Comparison of ENCODE assay signal across 21 cellular contexts in the genomic region with DNA sequence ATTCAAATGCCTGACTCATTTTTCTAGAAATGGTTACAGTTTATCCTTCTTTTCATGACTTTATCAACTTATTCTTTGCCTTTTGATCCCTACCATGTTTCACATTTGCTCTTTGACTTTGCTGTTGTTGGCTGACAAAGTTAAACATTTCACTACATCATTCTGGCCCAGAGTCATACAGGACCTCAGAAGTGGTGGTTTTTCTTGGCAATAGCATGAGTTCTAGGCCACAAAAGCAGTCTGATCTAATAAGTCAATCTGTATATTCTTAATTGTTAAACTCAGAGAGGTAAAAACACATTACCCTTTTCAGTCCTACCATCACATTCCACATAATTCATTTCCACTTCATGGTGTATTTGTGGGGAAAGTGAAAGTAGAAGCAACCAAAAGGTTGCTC.
DNase-seq lines count a peak whose midpoint lies in the region; ATAC-seq and TF ChIP-seq lines count a peak whose summit lies in the region.
"Had no signal": no experiment of that assay in that cellular context is flagged by ENCODE, and none has a peak within 500 bp of the region (broad histone marks: within the 10 kb centered on the region; RNA-seq: fewer than 3 reads in every experiment).

No MANE protein-coding gene starts in this region.

- TF ChIP-seq CTCF in PC-9 (conservative IDR thresholded peaks at IDR 0.05) = no peak
- TF ChIP-seq CTCF in fibroblast of lung (conservative IDR thresholded peaks at IDR 0.05 in 1 of 2, IDR thresholded peaks at IDR 0.05 in 1 of 2; ENCODE audit: low read depth in 1 of 2, low read length in 2 of 2) = no peak

- H3K79me2 ChIP-seq in PC-9 (ENCODE audit: low read depth) (no peaks in the 10 kb centered on the region), fibroblast of lung (ENCODE audit: control insufficient read depth, insufficient read depth, low read length) (no peaks in the 10 kb centered on the region)

- H3K9me2 ChIP-seq in PC-9 (ENCODE audit: insufficient read depth) = no peaks in the 10 kb centered on the region

- no peak overlapping the region for H3K4me3 ChIP-seq in PC-9
- H3K4me3 ChIP-seq in fibroblast of lung (replicated peaks in 1 of 4; ENCODE audit: control extremely low read depth in 1 of 4, insufficient read depth in 1 of 4, low read depth in 3 of 4, low read length in 4 of 4) = no peak overlapping the region
- H3K4me3 ChIP-seq in right cardiac atrium (ENCODE audit: low read length) = no peak overlapping the region
- H3K4me3 ChIP-seq: BLaER1, GM12878, GM23248 had no signal

- no peak overlapping the region for H3K9ac ChIP-seq in fibroblast of lung (ENCODE audit: insufficient read depth, low read length)
- H3K9ac ChIP-seq: BLaER1, GM23248 had no signal

- no peak overlapping the region for H3K4me2 ChIP-seq in PC-9
- no peak overlapping the region for H3K4me2 ChIP-seq in fibroblast of lung (ENCODE audit: extremely low read depth, insufficient read depth, low read length)
- H3K4me2 ChIP-seq: BLaER1 had no signal

- H3K9me3 ChIP-seq in PC-9 (ENCODE audit: insufficient read depth, low read depth) = no peaks in the 10 kb centered on the region
- no peaks in the 10 kb centered on the region for H3K9me3 ChIP-seq in fibroblast of lung (ENCODE audit: control insufficient read depth, insufficient read depth, low read depth, low read length)
- H3K9me3 ChIP-seq in right cardiac atrium (ENCODE audit: control insufficient read depth, low read length) = no peaks in the 10 kb centered on the region
- H3K9me3 ChIP-seq: BLaER1, Caco-2 had no signal

- H2AFZ ChIP-seq in PC-9 = 0 out of 2 replicates have a peak overlapping the region, but pooled peaks have one; percentile 6
- H2AFZ ChIP-seq in fibroblast of lung (ENCODE audit: low read length) = no peak overlapping the region
- H2AFZ ChIP-seq: GM23248 had no signal

- H3K36me3 ChIP-seq in PC-9 (ENCODE audit: low read depth) (no peaks in the 10 kb centered on the region), fibroblast of lung (ENCODE audit: control insufficient read depth, insufficient read depth, low read length) (no peaks in the 10 kb centered on the region)
- H3K36me3 ChIP-seq: BLaER1 had no signal

- H3K4me1 ChIP-seq in PC-9 (replicated peaks; ENCODE audit: insufficient read depth) (no peaks in the 10 kb centered on the region), fibroblast of lung (ENCODE audit: control insufficient read depth, extremely low read depth, insufficient read depth, low read length) (no peaks in the 10 kb centered on the region), right cardiac atrium (ENCODE audit: control insufficient read depth, insufficient read depth, low read length) (no peaks in the 10 kb centered on the region)
- H3K4me1 ChIP-seq: BLaER1, Caco-2 had no signal

- intact Hi-C loops in PC-9 (cut with micrococcal nuclease; ENCODE audit: unreplicated experiment) = no loop called here
- intact Hi-C loops in sciatic nerve (cut with DNase I) = no loop called here
- intact Hi-C loops in right cardiac atrium (cut with DNase I) = no loop called here

- H3K27me3 ChIP-seq in PC-9 (ENCODE audit: insufficient read depth, low read depth) (no peaks in the 10 kb centered on the region), fibroblast of lung (ENCODE audit: control insufficient read depth, insufficient read depth, low read length) (no peaks in the 10 kb centered on the region), right cardiac atrium (ENCODE audit: control insufficient read depth, insufficient read depth) (no peaks in the 10 kb centered on the region)
- H3K27me3 ChIP-seq: BLaER1 had no signal

- H3K27ac ChIP-seq in PC-9 = no peak overlapping the region
- no peak overlapping the region for H3K27ac ChIP-seq in fibroblast of lung (ENCODE audit: insufficient read depth, low read length)
- no peak overlapping the region for H3K27ac ChIP-seq in right cardiac atrium (ENCODE audit: low read length)
- H3K27ac ChIP-seq: BLaER1, C4-2B, GM23248 had no signal

- POLR2A ChIA-PET in PC-9 (lab: Charles Lee; ENCODE audit: unreplicated experiment) = no interaction called here

- DNase-seq in PC-9 = no peak
- DNase-seq in astrocyte of the hippocampus (ENCODE audit: low read depth, low spot score) = peak; percentile 76
- DNase-seq in fibroblast of lung (ENCODE audit: low read depth in 2 of 2) = peak; percentile 40 to 54
- peak; percentile 4 for DNase-seq in renal cortical epithelial cell (ENCODE audit: low read depth)
- DNase-seq in left lobe of liver (ENCODE audit: low spot score) = no peak
- no peak for DNase-seq in sciatic nerve (ENCODE audit: low spot score)
- no peak for DNase-seq in Ammon's horn (ENCODE audit: low spot score)
- no peak for DNase-seq in right cardiac atrium
- DNase-seq: Caco-2; CD4-positive, CD25-positive, alpha-beta regulatory T cell; CD8-positive, alpha-beta T cell; DMS 273 treated with DMSO at 0.1 percent for 48 hours; DMS79; EL; GDM1; GM23248; H7; HCEC 1CT had no signal

- CTCF ChIA-PET in PC-9 (lab: Charles Lee) = no interaction called here

- ATAC-seq in left lobe of liver = no peak
- no peak for ATAC-seq in sciatic nerve
- ATAC-seq in right cardiac atrium = no peak
- ATAC-seq: CD8-positive, alpha-beta T cell; GM12878 had no signal

- H4K20me1 ChIP-seq in PC-9 (ENCODE audit: insufficient read depth) = no peaks in the 10 kb centered on the region
- H4K20me1 ChIP-seq in fibroblast of lung (ENCODE audit: control insufficient read depth, extremely low read depth, insufficient read depth, low read length) = no peaks in the 10 kb centered on the region
- H4K20me1 ChIP-seq: BLaER1 had no signal

- BruUV-seq in PC-9 (replicated peaks; lab: Mats Ljungman, UMichigan) = no TSS peak

- H3F3A ChIP-seq in PC-9 (ENCODE audit: insufficient read depth, low read depth) = no peaks in the 10 kb centered on the region

Comparison
In these comparisons a context has a peak if more than half of its experiments do, and no peak if none do; other contexts are left out.
1. DNase-seq: peak in astrocyte of the hippocampus (single experiment), fibroblast of lung (2 of 2) and renal cortical epithelial cell (single experiment); none in PC-9 (0 of 2), left lobe of liver (single experiment), sciatic nerve (single experiment), Ammon's horn (single experiment) and right cardiac atrium (0 of 3).